Comparison of ENCODE assay signal across 8 cellular contexts in genomic region chr14:51283402-51283825, GRCh38. TPM values are rescaled to one million over a fixed set of nuclear protein-coding genes. Genes with fewer than 3 reads are reported as not detected.
DNase-seq lines count a peak whose midpoint lies in the region; ATAC-seq, FAIRE-seq and TF ChIP-seq lines count a peak whose summit lies in the region.

No MANE protein-coding gene starts in this region.

- H3K4me3 ChIP-seq in bronchial epithelial cell (ENCODE audit: low read depth, low read length) (no peak overlapping the region), kidney (ENCODE audit: low read length in 2 of 2) (no peak overlapping the region), tibial artery (no peak overlapping the region), lower leg skin (ENCODE audit: low read depth, poor library complexity, severe bottlenecking) (no peak overlapping the region)

- no peak overlapping the region for H3K27ac ChIP-seq in kidney (ENCODE audit: low read depth in 2 of 2, low read length in 2 of 2)
- H3K27ac ChIP-seq in tibial artery = no peak overlapping the region

- no peaks in the 10 kb centered on the region for H3K27me3 ChIP-seq in bronchial epithelial cell (ENCODE audit: control insufficient read depth, insufficient read depth, low read length)
- H3K27me3 ChIP-seq in tibial artery = no peaks in the 10 kb centered on the region

- FAIRE-seq in HTR-8/SVneo (lab: Jason Lieb, UNC) (peak; percentile 42), bronchial epithelial cell (lab: Jason Lieb, UNC) (peak; percentile 47), kidney (lab: Jason Lieb, UNC) (peak; percentile 95)

- no peaks in the 10 kb centered on the region for H3K4me1 ChIP-seq in kidney (ENCODE audit: control insufficient read depth in 1 of 2, insufficient read depth in 1 of 2, low read depth in 1 of 2, low read length in 2 of 2)
- no peaks in the 10 kb centered on the region for H3K4me1 ChIP-seq in tibial artery

- no peak overlapping the region for H3K9ac ChIP-seq in kidney (ENCODE audit: low read length in 2 of 2)

- TF ChIP-seq POLR2A in lower leg skin (IDR thresholded peaks at IDR 0.05) = no peak

- intact Hi-C loops in kidney (cut with DNase I) (loop anchor here (10.0 kb wide), 1 partner anchor 491 kb away; no protein-coding TSS in a partner anchor), tibial artery (cut with DNase I; ENCODE audit: low total_unique reads) (loop anchor here (2.0 to 10.0 kb wide), 2 partner anchors 371 to 495 kb away; partner anchors contain the start of gene FRMD6), lower leg skin (cut with DNase I; ENCODE audit: low total_unique reads) (loop anchor here (5.0 kb wide), 1 partner anchor 494 kb away; no protein-coding TSS in a partner anchor)

- H3K9me3 ChIP-seq in kidney (ENCODE audit: control insufficient read depth in 1 of 2, low read length in 2 of 2) (no peaks in the 10 kb centered on the region), tibial artery (no peaks in the 10 kb centered on the region)

- peak; percentile 54 for TF ChIP-seq CTCF in bronchial epithelial cell (IDR thresholded peaks at IDR 0.05; ENCODE audit: insufficient read depth, low read length, severe bottlenecking)
- peak; percentile 62 for TF ChIP-seq CTCF in kidney (IDR thresholded peaks at IDR 0.05; ENCODE audit: borderline replicate concordance, extremely low read depth, insufficient read depth)
- peak; percentile 71 to 87 for TF ChIP-seq CTCF in tibial artery (IDR thresholded peaks at IDR 0.05)
- TF ChIP-seq CTCF in lower leg skin (IDR thresholded peaks at IDR 0.05) = peak in 1 of 3 donors; percentile 84

- no peak for ATAC-seq in GM19455 (IDR thresholded peaks at IDR 0.05; ENCODE audit: unreplicated experiment)

- 11 to 13% methylated on average over 3 of the region's 3 CpGs for WGBS in lower leg skin, 2 donors

- H3K36me3 ChIP-seq in bronchial epithelial cell (ENCODE audit: control insufficient read depth, insufficient read depth, low read length) = no peaks in the 10 kb centered on the region
- no peaks in the 10 kb centered on the region for H3K36me3 ChIP-seq in kidney (ENCODE audit: control insufficient read depth in 1 of 2, insufficient read depth in 2 of 2, low read length in 2 of 2)
- no peaks in the 10 kb centered on the region for H3K36me3 ChIP-seq in tibial artery

- DNase-seq in DMS 273 treated with DMSO at 0.1 percent for 48 hours (lab: John Stamatoyannopoulos, UW) (peak; percentile 88), HTR-8/SVneo (ENCODE audit: insufficient read length, low spot score) (peak; percentile 76), NCI-H748 treated with DMSO at 0.1 percent for 48 hours (lab: John Stamatoyannopoulos, UW) (peak; percentile 70), bronchial epithelial cell (ENCODE audit: low read depth) (peak; percentile 94), kidney (no peak), tibial artery (no peak), lower leg skin (ENCODE audit: low spot score in 2 of 2) (no peak)

RNA-seq across cellular contexts. Expression of gene TMX1, which starts 43.4 kb away (rescaled TPM):
- total RNA-seq in bronchial epithelial cell (40.3 and 58.2 TPM in 2 replicates), kidney (31.6 TPM), lower leg skin (10 to 100 TPM; 11.4 to 25.8 (median 17.7) TPM)
- 12.3 TPM for polyA plus RNA-seq in kidney (ENCODE audit: insufficient read depth, low read depth, low replicate concordance)

Comparison
In these comparisons a context has a peak if more than half of its experiments do, and no peak if none do; other contexts are left out.
1. DNase-seq: peak in DMS 273 treated with DMSO at 0.1 percent for 48 hours (single experiment), HTR-8/SVneo (single experiment), NCI-H748 treated with DMSO at 0.1 percent for 48 hours (single experiment) and bronchial epithelial cell (single experiment); none in kidney (single experiment), tibial artery (0 of 2) and lower leg skin (0 of 2).